In genomic region chr5:6715758-6716633, GRCh38 we compare ENCODE assay signal across 9 cellular contexts. TPM values are rescaled to one million over a fixed set of nuclear protein-coding genes. Genes with fewer than 3 reads are reported as not detected.
DNase-seq lines count a peak whose midpoint lies in the region; ATAC-seq and TF ChIP-seq lines count a peak whose summit lies in the region.
"Had no signal": no experiment of that assay in that cellular context is flagged by ENCODE, and none has a peak within 500 bp of the region (broad histone marks: within the 10 kb centered on the region; RNA-seq: fewer than 3 reads in every experiment).

No MANE protein-coding gene starts in this region.

- peaks cover 33% of the 10 kb centered on the region for H3K4me1 ChIP-seq in right cardiac atrium (ENCODE audit: control insufficient read depth, insufficient read depth, low read length)

- CTCF ChIA-PET in WTC11 (lab: Charles Lee), result no interaction called here

- no peak overlapping the region for H3K27ac Mint-ChIP-seq in WTC11
- peak overlapping the region; percentile 34 for H3K27ac Mint-ChIP-seq in stimulated activated memory B cell treated with anti-CD40 and anti-IgM and Interleukin-4, amounts not matched to agents 10 μg/mL and 1 μg/mL and 100 μg/mL, for 72 hours

- peaks cover 63% of the 10 kb centered on the region for H3K4me1 Mint-ChIP-seq in WTC11
- peaks cover 73% of the 10 kb centered on the region for H3K4me1 Mint-ChIP-seq in stimulated activated memory B cell treated with anti-CD40 and anti-IgM and Interleukin-4, amounts not matched to agents 10 μg/mL and 1 μg/mL and 100 μg/mL, for 72 hours

- H3K9me3 Mint-ChIP-seq in WTC11, result no peaks in the 10 kb centered on the region
- H3K9me3 Mint-ChIP-seq in stimulated activated memory B cell treated with anti-CD40 and anti-IgM and Interleukin-4, amounts not matched to agents 10 μg/mL and 1 μg/mL and 100 μg/mL, for 72 hours, result no peaks in the 10 kb centered on the region

- no peak for TF ChIP-seq CTCF in WTC11 (IDR thresholded peaks at IDR 0.05)

- ATAC-seq in WTC11, result no peak
- ATAC-seq in right cardiac atrium, result no peak
- no peak for ATAC-seq in stimulated activated memory B cell treated with anti-CD40 and anti-IgM and Interleukin-4, amounts not matched to agents 10 μg/mL and 1 μg/mL and 100 μg/mL, for 72 hours
- ATAC-seq in GM18870 (IDR thresholded peaks at IDR 0.05; ENCODE audit: unreplicated experiment), result no peak

- H3K27ac ChIP-seq in right cardiac atrium (ENCODE audit: low read length), result no peak overlapping the region
- H3K27ac ChIP-seq: C4-2B had no signal

- H3K4me3 Mint-ChIP-seq in WTC11, result peak overlapping the region; percentile 82
- H3K4me3 Mint-ChIP-seq in stimulated activated memory B cell treated with anti-CD40 and anti-IgM and Interleukin-4, amounts not matched to agents 10 μg/mL and 1 μg/mL and 100 μg/mL, for 72 hours, result peak overlapping the region; percentile 80

- H3K4me3 ChIP-seq in right cardiac atrium (ENCODE audit: low read length), result peak overlapping the region; percentile 94

- H3K9me3 ChIP-seq in right cardiac atrium (ENCODE audit: control insufficient read depth, low read length), result peaks cover 2% of the 10 kb centered on the region

- intact Hi-C loops in right cardiac atrium (cut with DNase I), result loop anchor here in 2 of 4 donors (5.0 to 10.0 kb wide), 2 partner anchors 84 to 91 kb away; partner anchors contain the start of genes NSUN2 (in 1 of the 2) and SRD5A1 (in 1 of the 2)

- H3K27me3 Mint-ChIP-seq in WTC11 (ENCODE audit: low read depth), result peaks cover 6% of the 10 kb centered on the region
- H3K27me3 Mint-ChIP-seq in stimulated activated memory B cell treated with anti-CD40 and anti-IgM and Interleukin-4, amounts not matched to agents 10 μg/mL and 1 μg/mL and 100 μg/mL, for 72 hours, result no peaks in the 10 kb centered on the region

- POLR2A ChIA-PET in WTC11 (lab: Charles Lee), result no interaction called here

- no peaks in the 10 kb centered on the region for H3K27me3 ChIP-seq in right cardiac atrium (ENCODE audit: control insufficient read depth, insufficient read depth)

- peak; percentile 35 for DNase-seq in NCI-H748 (lab: John Stamatoyannopoulos, UW; ENCODE audit: unreplicated experiment)
- no peak for DNase-seq in NCI-H748 treated with DMSO at 0.1 percent for 48 hours (lab: John Stamatoyannopoulos, UW)
- DNase-seq in WTC11 (ENCODE audit: low spot score), result no peak
- DNase-seq in right cardiac atrium, result no peak
- no peak for DNase-seq in NCI-H2081 treated with DMSO at 0.1 percent for 48 hours (lab: John Stamatoyannopoulos, UW)
- no peak for DNase-seq in GF-D8 (lab: John Stamatoyannopoulos, UW)

- 50% methylated on average over 17 of the region's 17 CpGs for WGBS in right cardiac atrium

- peaks cover 5% of the 10 kb centered on the region; the same call in 1 of the 2 replicates for H3K36me3 Mint-ChIP-seq in WTC11
- H3K36me3 Mint-ChIP-seq in stimulated activated memory B cell treated with anti-CD40 and anti-IgM and Interleukin-4, amounts not matched to agents 10 μg/mL and 1 μg/mL and 100 μg/mL, for 72 hours, result peaks cover 31% of the 10 kb centered on the region

TF ChIP-seq in WTC11, 78 proteins besides CTCF, POLR2A, EP300 and RAD21:
- TF ChIP-seq KAT7 (CRISPR knock-in tag; IDR thresholded peaks at IDR 0.05; ENCODE audit: borderline replicate concordance), result no peak
- no peak for TF ChIP-seq ZBTB43 (CRISPR knock-in tag; IDR thresholded peaks at IDR 0.05)
- no peak for TF ChIP-seq OVOL2 (CRISPR knock-in tag; IDR thresholded peaks at IDR 0.05; ENCODE audit: borderline replicate concordance)
- TF ChIP-seq USF1 (CRISPR knock-in tag; IDR thresholded peaks at IDR 0.05), result no peak
TF ChIP-seq in WTC11: peak in this region for 0.

RNA-seq across cellular contexts. Expression of gene TENT4A, which starts 2.8 kb away (rescaled TPM):
- total RNA-seq in WTC11 (2021) (28.7 to 29.4 TPM (median 29.2 TPM) in 3 replicates), right cardiac atrium (10 to 100 TPM; 11.2 to 14.5 (median 12.3) TPM)
- polyA plus RNA-seq in right cardiac atrium, result 4.7 TPM
